ENCODE assay signal across 14 cellular contexts in the genomic region with DNA sequence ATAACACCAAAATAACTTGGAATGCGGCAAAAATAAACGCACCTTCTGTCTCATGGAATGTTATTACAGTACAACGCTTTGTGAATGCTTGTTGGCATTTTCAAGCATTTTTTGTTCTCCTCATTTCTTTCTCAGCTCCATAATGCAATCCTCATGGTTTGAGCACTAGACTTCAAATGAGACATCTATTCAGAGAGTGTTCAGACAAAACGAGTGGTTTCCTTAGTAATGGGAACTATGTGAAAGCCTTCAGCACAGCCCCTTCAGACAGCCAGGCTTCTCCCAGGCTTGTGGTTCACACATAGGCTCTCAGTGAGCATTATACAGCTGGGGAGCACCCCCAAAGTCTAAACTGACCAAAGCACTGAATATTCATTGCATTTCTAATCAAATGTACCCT. TPM values are rescaled to one million over a fixed set of nuclear protein-coding genes. Genes with fewer than 3 reads are reported as not detected.
DNase-seq lines count a peak whose midpoint lies in the region; ATAC-seq, FAIRE-seq and TF ChIP-seq lines count a peak whose summit lies in the region.
"Had no signal": no experiment of that assay in that cellular context is flagged by ENCODE, and none has a peak within 500 bp of the region (broad histone marks: within the 10 kb centered on the region; RNA-seq: fewer than 3 reads in every experiment).

No MANE protein-coding gene starts in this region.

- POLR2A ChIA-PET in CD4-positive, alpha-beta T cell (lab: Charles Lee), result interaction anchor here (1.4 to 3.6 kb wide), 12 partner anchors 10 to 105 kb away, joined by 3 to 64 read pairs (median 8); no protein-coding TSS in a partner anchor

- no peaks in the 10 kb centered on the region for H3F3A ChIP-seq in neural progenitor cell (ENCODE audit: low read depth)

- DNase-seq in CD4-positive, alpha-beta T cell, result no peak
- peak; percentile 21 for DNase-seq in M059J (ENCODE audit: low read depth)
- peak; percentile 84 for DNase-seq in astrocyte (ENCODE audit: low read depth)
- DNase-seq in neural progenitor cell (ENCODE audit: low spot score), result peak; percentile 34
- DNase-seq in DMS153 (lab: John Stamatoyannopoulos, UW), result no peak
- no peak for DNase-seq in NCI-H187 (lab: John Stamatoyannopoulos, UW)
- no peak for DNase-seq in urothelium cell line (ENCODE audit: low spot score)
- DNase-seq: DMS53, NCI-H2029, small intestine had no signal

- H3K79me2 ChIP-seq in astrocyte (ENCODE audit: insufficient read depth, low read length), result no peaks in the 10 kb centered on the region
- no peaks in the 10 kb centered on the region for H3K79me2 ChIP-seq in neural progenitor cell (ENCODE audit: low read depth)
- H3K79me2 ChIP-seq: hepatocyte had no signal

- no peaks in the 10 kb centered on the region for H3K9me3 ChIP-seq in CD4-positive, alpha-beta T cell (ENCODE audit: control insufficient read depth, low read length)
- no peaks in the 10 kb centered on the region for H3K9me3 ChIP-seq in astrocyte (ENCODE audit: insufficient read depth, low read depth, low read length)
- no peaks in the 10 kb centered on the region for H3K9me3 ChIP-seq in neural progenitor cell (ENCODE audit: low read depth)

- FAIRE-seq in astrocyte (lab: Jason Lieb, UNC) (peak; percentile 65), urothelium cell line (lab: Jason Lieb, UNC) (no peak)
- FAIRE-seq: colon, RCC 7860, small intestine had no signal

- peak overlapping the region; percentile 73 for H3K27ac Mint-ChIP-seq in CD4-positive, alpha-beta T cell
- H3K27ac Mint-ChIP-seq in astrocyte (ENCODE audit: unreplicated experiment), result peak overlapping the region; percentile 97
- peak overlapping the region; percentile 96 for H3K27ac Mint-ChIP-seq in neural progenitor cell

- peaks cover 3% of the 10 kb centered on the region for H3K9me3 Mint-ChIP-seq in CD4-positive, alpha-beta T cell
- no peaks in the 10 kb centered on the region for H3K9me3 Mint-ChIP-seq in astrocyte (ENCODE audit: unreplicated experiment)
- no peaks in the 10 kb centered on the region for H3K9me3 Mint-ChIP-seq in neural progenitor cell

- intact Hi-C loops in CD4-positive, alpha-beta T cell (cut with DNase I, micrococcal nuclease), result loop anchor here in 1 of 2 experiments (5.0 kb wide), 1 partner anchor 70 kb away; no protein-coding TSS in a partner anchor

- H4K20me1 ChIP-seq in astrocyte (ENCODE audit: insufficient read depth, low read length) (no peaks in the 10 kb centered on the region), neural progenitor cell (ENCODE audit: low read depth) (no peaks in the 10 kb centered on the region)

- H3K4me1 Mint-ChIP-seq in CD4-positive, alpha-beta T cell (ENCODE audit: low read depth), result peaks cover 72% of the 10 kb centered on the region
- H3K4me1 Mint-ChIP-seq in astrocyte (ENCODE audit: low read depth, unreplicated experiment), result peaks cover 22% of the 10 kb centered on the region
- H3K4me1 Mint-ChIP-seq in neural progenitor cell, result peaks cover 18% of the 10 kb centered on the region

- H3K9ac ChIP-seq in astrocyte (ENCODE audit: low read length) (peak overlapping the region; percentile 69), neural progenitor cell (no peak overlapping the region)

- CTCF ChIA-PET in CD4-positive, alpha-beta T cell (lab: Charles Lee), result interaction anchor here (2.7 kb wide), 1 partner anchor 16 kb away, joined by 13 read pairs; no protein-coding TSS in a partner anchor

- H3K27me3 ChIP-seq in CD4-positive, alpha-beta T cell (ENCODE audit: control insufficient read depth, insufficient read depth, low read length), result no peaks in the 10 kb centered on the region
- no peaks in the 10 kb centered on the region for H3K27me3 ChIP-seq in astrocyte (ENCODE audit: insufficient read depth, low read length)
- no peaks in the 10 kb centered on the region for H3K27me3 ChIP-seq in neural progenitor cell
- H3K27me3 ChIP-seq: hepatocyte had no signal

- H3K36me3 ChIP-seq in astrocyte (ENCODE audit: insufficient read depth, low read length) (no peaks in the 10 kb centered on the region), neural progenitor cell (no peaks in the 10 kb centered on the region)

- H3K4me2 ChIP-seq in astrocyte (ENCODE audit: low read length) (peak overlapping the region; percentile 80), neural progenitor cell (no peak overlapping the region)
- H3K4me2 ChIP-seq: hepatocyte had no signal

- H3K36me3 Mint-ChIP-seq in CD4-positive, alpha-beta T cell (ENCODE audit: low read depth), result no peaks in the 10 kb centered on the region
- no peaks in the 10 kb centered on the region for H3K36me3 Mint-ChIP-seq in astrocyte (ENCODE audit: low read depth, unreplicated experiment)
- H3K36me3 Mint-ChIP-seq in neural progenitor cell, result no peaks in the 10 kb centered on the region

- no peak for ATAC-seq in CD4-positive, alpha-beta T cell (ENCODE audit: poor library complexity)
- no peak for ATAC-seq in GM18867 (IDR thresholded peaks at IDR 0.05; ENCODE audit: unreplicated experiment)

- H3K4me3 ChIP-seq in astrocyte (ENCODE audit: insufficient read depth, low read depth, low read length) (peak overlapping the region; percentile 40), neural progenitor cell (no peak overlapping the region)
- H3K4me3 ChIP-seq: hepatocyte had no signal

- H3K27me3 Mint-ChIP-seq in CD4-positive, alpha-beta T cell, result no peaks in the 10 kb centered on the region
- H3K27me3 Mint-ChIP-seq in astrocyte (ENCODE audit: low read depth, unreplicated experiment), result no peaks in the 10 kb centered on the region
- no peaks in the 10 kb centered on the region for H3K27me3 Mint-ChIP-seq in neural progenitor cell (ENCODE audit: insufficient read depth, low read depth)

- H2AFZ ChIP-seq in astrocyte (ENCODE audit: low read depth, low read length), result peak overlapping the region; percentile 45
- H2AFZ ChIP-seq in neural progenitor cell (replicated peaks), result no peak overlapping the region
- H2AFZ ChIP-seq: hepatocyte had no signal

- peak overlapping the region; percentile 63 for H3K4me3 Mint-ChIP-seq in CD4-positive, alpha-beta T cell
- H3K4me3 Mint-ChIP-seq in astrocyte (ENCODE audit: unreplicated experiment) (no peak overlapping the region), neural progenitor cell (peak overlapping the region; percentile 25)

- no peak for TF ChIP-seq CTCF in CD4-positive, alpha-beta T cell (IDR thresholded peaks at IDR 0.05)
- TF ChIP-seq CTCF in astrocyte (IDR thresholded peaks at IDR 0.05; ENCODE audit: insufficient read depth, low read depth, low read length) (no peak), neural progenitor cell (IDR thresholded peaks at IDR 0.05) (no peak)

- peak overlapping the region; percentile 38 for H3K27ac ChIP-seq in CD4-positive, alpha-beta T cell (ENCODE audit: low read depth, low read length)
- H3K27ac ChIP-seq in astrocyte (ENCODE audit: low read depth, low read length) (peak overlapping the region; percentile 82), neural progenitor cell (no peak overlapping the region)
- H3K27ac ChIP-seq: hepatocyte had no signal

- H3K4me1 ChIP-seq in astrocyte (ENCODE audit: insufficient read depth, low read length) (peaks cover 22% of the 10 kb centered on the region), neural progenitor cell (peaks cover 11% of the 10 kb centered on the region)

RNA-seq across cellular contexts. Expression of gene LRRN3, which starts 8.6 kb away (rescaled TPM):
- total RNA-seq in CD4-positive, alpha-beta T cell, result 1 to 10 TPM; 3.8 to 6.0 TPM
- 5.9 and 7.8 TPM in 2 replicates for total RNA-seq in M059J (2014; rRNA removed; shearing (Covaris generic))
- total RNA-seq in astrocyte, result 1.8 and 2.2 TPM in 2 replicates
- 1.7 and 2.4 TPM in 2 replicates for total RNA-seq in neural progenitor cell (ENCODE audit: low replicate concordance)

Comparison
In these comparisons a context has a peak if more than half of its experiments do, and no peak if none do; other contexts are left out.
1. DNase-seq: peak in M059J (single experiment), astrocyte (single experiment) and neural progenitor cell (single experiment); none in CD4-positive, alpha-beta T cell (0 of 10), DMS153 (single experiment), NCI-H187 (0 of 2) and urothelium cell line (single experiment).
2. Peak in every context shown above with its lines, with median percentiles within 50 percentile points of each other: H3K27ac Mint-ChIP-seq.